19 cellular contexts compared by ENCODE assay signal in genomic region chr4:156901871-156902270, GRCh38.
DNase-seq lines count a peak whose midpoint lies in the region; ATAC-seq and TF ChIP-seq lines count a peak whose summit lies in the region.
"Had no signal": no experiment of that assay in that cellular context is flagged by ENCODE, and none has a peak within 500 bp of the region (broad histone marks: within the 10 kb centered on the region; RNA-seq: fewer than 3 reads in every experiment).

No MANE protein-coding gene starts in this region.

- no peak overlapping the region for H3K4me3 ChIP-seq in AG04449 (ENCODE audit: low read depth, low read length)
- no peak overlapping the region for H3K4me3 ChIP-seq in cardiac fibroblast (replicated peaks in 1 of 2; ENCODE audit: low read depth in 2 of 2, low read length in 2 of 2)
- no peak overlapping the region for H3K4me3 ChIP-seq in dorsolateral prefrontal cortex
- H3K4me3 ChIP-seq: colonic mucosa, lung, upper lobe of right lung had no signal

- DNase-seq in AG04449 (ENCODE audit: low read depth, low spot score) (peak; percentile 7), HCEC 1CT (peak; percentile 11), cardiac fibroblast (ENCODE audit: low read depth in 2 of 2) (peak; percentile 10 to 59), iris pigment epithelial cell (ENCODE audit: low read depth) (peak; percentile 22), dorsolateral prefrontal cortex (no peak), activated gamma-delta T cell treated with Interleukin-2 at 50 U/mL for 16 hours (no peak)
- no peak for DNase-seq in stimulated activated CD4-positive, alpha-beta T cell treated with anti-CD3 and anti-CD28 coated beads, Interleukin-4, amount 100 ng/mL, for 4 hours
- DNase-seq: activated naive CD8-positive, alpha-beta T cell treated with anti-CD3 and anti-CD28 coated beads for 36 hours; activated T-cell treated with anti-CD3 and anti-CD28 coated beads, Interleukin-2, amount 50 U/mL, for 72 hours; colonic mucosa; gastrocnemius medialis; NCI-H524 treated with DMSO at 0.1 percent for 48 hours; nucleus accumbens; retina; upper lobe of right lung had no signal

- POLR2A ChIA-PET in AG04449 (lab: Yijun Ruan, JAX): interaction anchor here (0.5 kb wide), 1 partner anchor 1857 kb away, joined by 3 read pairs; no protein-coding TSS in a partner anchor

- H3K27ac ChIP-seq in dorsolateral prefrontal cortex: no peak overlapping the region
- H3K27ac ChIP-seq: C4-2B, colonic mucosa, gastrocnemius medialis, upper lobe of right lung had no signal

- CTCF ChIA-PET in AG04449 (lab: Yijun Ruan, JAX): no interaction called here

- TF ChIP-seq CTCF in AG04449 (IDR thresholded peaks at IDR 0.05; ENCODE audit: insufficient read depth, low read length, missing control alignments) (no peak), cardiac fibroblast (IDR thresholded peaks at IDR 0.05; ENCODE audit: low read depth, low read length) (no peak), dorsolateral prefrontal cortex (IDR thresholded peaks at IDR 0.05 in 54 of 56, conservative IDR thresholded peaks at IDR 0.05 in 2 of 56; ENCODE audit: low read depth in 1 of 56, partially characterized antibody in 56 of 56) (no peak)

- H3K27me3 ChIP-seq in dorsolateral prefrontal cortex: no peaks in the 10 kb centered on the region
- H3K27me3 ChIP-seq: colonic mucosa, gastrocnemius medialis, upper lobe of right lung had no signal

- intact Hi-C loops in dorsolateral prefrontal cortex (cut with DNase I): no loop called here

- ATAC-seq in HG02588 (IDR thresholded peaks at IDR 0.05; ENCODE audit: unreplicated experiment): no peak
- ATAC-seq: activated T-cell treated with anti-CD3 and anti-CD28 coated beads, Interleukin-2, amount 50 U/mL, for 72 hours; Right ventricle myocardium inferior; upper lobe of right lung had no signal

Comparison
In these comparisons a context has a peak if more than half of its experiments do, and no peak if none do; other contexts are left out.
1. DNase-seq: peak in AG04449 (single experiment), HCEC 1CT (single experiment), cardiac fibroblast (2 of 2) and iris pigment epithelial cell (single experiment); none in stimulated activated CD4-positive, alpha-beta T cell treated with anti-CD3 and anti-CD28 coated beads, Interleukin-4, amount 100 ng/mL, for 4 hours (0 of 2), dorsolateral prefrontal cortex (0 of 10) and activated gamma-delta T cell treated with Interleukin-2 at 50 U/mL for 16 hours (single experiment).